8 cellular contexts compared by ENCODE assay signal in the genomic region with DNA sequence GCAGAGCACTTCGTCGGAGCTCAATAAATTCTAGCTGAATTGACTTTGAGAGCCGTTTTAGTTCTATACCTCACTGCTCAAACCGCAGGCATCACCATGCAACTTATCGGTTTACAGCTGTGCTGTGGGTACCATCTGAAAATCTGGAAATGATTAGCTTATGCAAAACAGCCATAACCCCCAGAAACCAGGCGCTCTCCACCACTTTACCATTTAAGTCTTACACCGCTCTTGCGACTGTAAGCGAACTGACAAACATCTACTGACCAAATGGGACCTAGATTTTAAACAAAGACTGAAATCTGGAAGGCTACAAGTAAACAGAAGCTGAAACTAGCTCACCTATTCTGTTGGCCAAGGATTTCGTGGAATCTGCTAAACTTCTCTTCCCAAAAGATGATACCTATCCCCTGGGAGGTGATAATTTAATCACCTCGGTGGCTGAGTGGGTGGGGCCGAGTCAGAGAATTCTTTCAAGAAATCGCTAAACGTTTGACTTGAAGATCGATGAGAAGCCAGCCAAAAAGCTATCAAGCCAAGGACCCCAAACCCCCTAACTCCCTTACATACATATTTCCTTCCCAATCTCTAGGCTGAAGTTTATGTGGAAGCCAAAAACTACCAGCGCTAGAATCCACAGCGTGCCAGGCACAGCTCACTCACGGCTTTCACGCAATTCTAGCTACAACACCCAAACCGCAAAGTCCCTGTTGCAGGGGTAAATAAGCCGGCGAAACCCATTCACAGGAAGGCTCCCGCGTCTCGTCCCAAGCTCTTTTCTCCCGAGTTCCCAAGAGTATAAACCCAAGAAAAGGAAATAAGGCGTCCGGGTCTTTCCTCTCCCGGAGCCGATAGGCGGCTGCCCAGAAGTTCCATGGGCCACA. TPM values are rescaled to one million over a fixed set of nuclear protein-coding genes. Genes with fewer than 3 reads are reported as not detected.
DNase-seq lines count a peak whose midpoint lies in the region; ATAC-seq, FAIRE-seq and TF ChIP-seq lines count a peak whose summit lies in the region.

No MANE protein-coding gene starts in this region.

- H3K79me2 ChIP-seq in SU-DHL-6 (ENCODE audit: insufficient read depth, low read length): peaks cover 56% of the 10 kb centered on the region

- CTCF ChIA-PET in AG04450 (lab: Charles Lee): interaction anchor here (0.7 to 1.6 kb wide), 5 partner anchors 9 to 131 kb away, joined by 3 to 5 read pairs (median 4); no protein-coding TSS in a partner anchor

- DNase-seq in AG04450 (ENCODE audit: low read depth, low spot score) (no peak), pancreas (no peak), occipital lobe (lab: John Stamatoyannopoulos, UW) (no peak)
- DNase-seq in NK-92 treated with Interleukin-12 subunit alpha and Interleukin-12 subunit beta, amount 100 ng/mL, for 24 hours (lab: John Stamatoyannopoulos, UW): no peak

- H3K27ac ChIP-seq in AG04450 (ENCODE audit: low read depth, low read length) (peak overlapping the region; percentile 63), SU-DHL-6 (ENCODE audit: low read depth, low read length) (0 out of 2 replicates have a peak overlapping the region, but pooled peaks have one; percentile 10), esophagus (ENCODE audit: low read depth in 2 of 2, low read length in 1 of 2) (peak overlapping the region; percentile 71 to 98), pancreas (peak overlapping the region; percentile 86 to 93 (median 92))

- ATAC-seq in GM18858 (IDR thresholded peaks at IDR 0.05; ENCODE audit: unreplicated experiment) (peak; percentile 72), HG03039 (IDR thresholded peaks at IDR 0.05; ENCODE audit: unreplicated experiment) (peak; percentile 41), pancreas (peak in 2 of 4 donors; percentile 1 to 2)

- no peaks in the 10 kb centered on the region for H3K4me1 ChIP-seq in esophagus (ENCODE audit: control insufficient read depth in 2 of 2, insufficient read depth in 2 of 2, low read length in 1 of 2)
- peaks cover 7 to 12% (median 11%) of the 10 kb centered on the region in 3 donors for H3K4me1 ChIP-seq in pancreas

- no peak for TF ChIP-seq CTCF in AG04450 (IDR thresholded peaks at IDR 0.05; ENCODE audit: low read depth, low read length)
- no peak for TF ChIP-seq CTCF in SU-DHL-6 (IDR thresholded peaks at IDR 0.05; ENCODE audit: insufficient read depth, low read length, poor library complexity, severe bottlenecking)
- TF ChIP-seq CTCF in pancreas (IDR thresholded peaks at IDR 0.05): no peak

- H3F3A ChIP-seq in SU-DHL-6 (ENCODE audit: insufficient read depth): peaks cover 8% of the 10 kb centered on the region; the same call in 1 of the 2 replicates

- H3K9me2 ChIP-seq in SU-DHL-6 (replicated peaks; ENCODE audit: insufficient read depth, low read length): no peaks in the 10 kb centered on the region

- H3K9me3 ChIP-seq in AG04450 (ENCODE audit: control insufficient read depth, insufficient read depth, low read length): no peaks in the 10 kb centered on the region
- H3K9me3 ChIP-seq in SU-DHL-6 (ENCODE audit: insufficient read depth, low read length): no peaks in the 10 kb centered on the region
- H3K9me3 ChIP-seq in esophagus (ENCODE audit: control insufficient read depth in 2 of 2, insufficient read depth in 1 of 2, low read depth in 1 of 2, low read length in 1 of 2): no peaks in the 10 kb centered on the region
- no peaks in the 10 kb centered on the region for H3K9me3 ChIP-seq in pancreas

- POLR2A ChIA-PET in AG04450 (lab: Yijun Ruan, JAX): interaction anchor here (0.6 to 1.6 kb wide), 11 partner anchors 8 to 249 kb away, joined by 3 to 11 read pairs (median 4); a partner anchor contains a TSS

- intact Hi-C loops in pancreas (cut with DNase I): no loop called here

- peak overlapping the region; percentile 97 for H3K4me2 ChIP-seq in SU-DHL-6 (ENCODE audit: low read depth, low read length, poor library complexity, severe bottlenecking)

- H3K27me3 ChIP-seq in AG04450 (ENCODE audit: control insufficient read depth, insufficient read depth, low read length) (no peaks in the 10 kb centered on the region), SU-DHL-6 (ENCODE audit: low read length) (no peaks in the 10 kb centered on the region), esophagus (ENCODE audit: control insufficient read depth in 1 of 2, insufficient read depth in 2 of 2, low read length in 2 of 2) (no peaks in the 10 kb centered on the region), pancreas (no peaks in the 10 kb centered on the region)

- H3K4me3 ChIP-seq in AG04450 (ENCODE audit: low read depth, low read length) (peak overlapping the region; percentile 69), SU-DHL-6 (ENCODE audit: insufficient read depth, low read length, poor library complexity, severe bottlenecking) (peak overlapping the region; percentile 97), esophagus (ENCODE audit: low read depth in 1 of 2, low read length in 2 of 2) (peak overlapping the region; percentile 77 to 99), pancreas (peak overlapping the region; percentile 75 to 89 (median 78))

- H4K20me1 ChIP-seq in SU-DHL-6 (ENCODE audit: low read depth, low read length): no peaks in the 10 kb centered on the region

- 7 to 10% methylated on average over 31 of the region's 31 CpGs for WGBS in esophagus, 2 donors
- 2 to 4% methylated on average over 31 of the region's 31 CpGs for WGBS in pancreas, 2 donors

- peak overlapping the region; percentile 87 for H3K9ac ChIP-seq in SU-DHL-6 (ENCODE audit: low read length)

- H2AFZ ChIP-seq in SU-DHL-6 (ENCODE audit: low read depth, low read length, severe bottlenecking): peak overlapping the region; percentile 86

- FAIRE-seq in pancreas (lab: Jason Lieb, UNC): no peak

- no peaks in the 10 kb centered on the region for H3K36me3 ChIP-seq in SU-DHL-6 (ENCODE audit: low read length)
- no peaks in the 10 kb centered on the region for H3K36me3 ChIP-seq in esophagus (ENCODE audit: control insufficient read depth in 2 of 2, insufficient read depth in 2 of 2, low read length in 1 of 2)
- H3K36me3 ChIP-seq in pancreas: no peaks in the 10 kb centered on the region

RNA-seq across cellular contexts. Expression of a gene that starts 0.6 kb away (rescaled TPM):
- 13.7 and 18.6 TPM in 2 replicates for polyA plus RNA-seq in AG04450 (2011; rRNA removed)
- 19.8 and 23.3 TPM in 2 replicates for polyA minus RNA-seq in AG04450 (2011; rRNA and poly(A)+ RNA removed)
- polyA plus RNA-seq in esophagus: 1 to 10 TPM; 3.2 to 5.8 TPM
- total RNA-seq in pancreas: 10 to 100 TPM in 2 of 6 donors, 1 to 10 TPM in 4; 6.2 to 13.6 (median 8.5) TPM
- 1 to 10 TPM; 1.7 to 4.0 TPM for polyA plus RNA-seq in pancreas
- total RNA-seq in occipital lobe: 11.2 TPM

RNA-seq across cellular contexts. Expression of a gene that starts 33.9 kb away (rescaled TPM):
- polyA plus RNA-seq in AG04450 (2011; rRNA removed) (0.50 and 1.3 TPM in 2 replicates), esophagus (1 to 10 TPM in 1 of 2 donors, under 1 TPM in 1; 0.62 to 1.4 TPM), pancreas (1 to 10 TPM; 1.2 to 3.4 TPM)
- 0.87 and 1.9 TPM in 2 replicates for polyA minus RNA-seq in AG04450 (2011; rRNA and poly(A)+ RNA removed)
- total RNA-seq in pancreas (1 to 10 TPM in 4 of 6 donors, under 1 TPM in 2; 0.63 to 4.1 (median 1.4) TPM), occipital lobe (0.62 TPM)

RNA-seq across cellular contexts. Expression of a gene that starts 45.0 kb away (rescaled TPM):
- 20.3 and 27.6 TPM in 2 replicates for polyA plus RNA-seq in AG04450 (2011; rRNA removed)
- polyA minus RNA-seq in AG04450 (2011; rRNA and poly(A)+ RNA removed): 11.1 and 16.0 TPM in 2 replicates
- polyA plus RNA-seq in esophagus: 1 to 10 TPM; 4.7 to 9.0 TPM
- total RNA-seq in pancreas: 10 to 100 TPM in 2 of 6 donors, 1 to 10 TPM in 4; 6.8 to 11.2 (median 8.4) TPM
- polyA plus RNA-seq in pancreas: 1 to 10 TPM; 3.3 to 5.4 TPM
- 27.8 TPM for total RNA-seq in occipital lobe

Comparison
In these comparisons a context has a peak if more than half of its experiments do, and no peak if none do; other contexts are left out.
1. H3K27ac ChIP-seq: peak in every context shown above with its lines; median percentile 92 in pancreas; 84 in esophagus; 63 in AG04450; 10 in SU-DHL-6.